In the genomic region with DNA sequence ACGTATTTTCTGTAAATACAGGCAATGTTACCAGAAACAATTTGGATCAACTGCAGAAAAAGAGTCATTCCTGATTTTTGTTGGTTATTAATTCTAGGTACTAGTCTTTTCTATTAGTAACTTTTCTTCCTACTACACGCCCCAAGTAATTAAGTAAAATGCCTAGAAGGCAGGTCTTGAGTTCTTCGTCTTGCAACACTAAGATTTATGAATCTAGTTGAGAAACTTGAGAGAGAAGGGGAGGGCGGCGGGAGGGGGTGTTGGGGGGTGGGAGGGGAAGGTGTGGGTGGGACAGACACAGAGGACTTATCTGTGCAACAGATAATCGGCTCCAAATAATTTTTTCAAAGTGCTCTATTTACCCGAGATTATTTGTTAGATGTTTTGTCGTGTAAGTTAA, we compare ENCODE assay signal across 8 cellular contexts. TPM values are rescaled to one million over a fixed set of nuclear protein-coding genes. Genes with fewer than 3 reads are reported as not detected.
DNase-seq lines count a peak whose midpoint lies in the region; ATAC-seq, FAIRE-seq and TF ChIP-seq lines count a peak whose summit lies in the region.

No MANE protein-coding gene starts in this region.

- peaks cover 9% of the 10 kb centered on the region; the same call in 1 of the 2 replicates for H3K79me2 ChIP-seq in OCI-LY1 (ENCODE audit: insufficient read depth, low read length)
- H3K79me2 ChIP-seq in H1 (ENCODE audit: control insufficient read depth in 1 of 2, insufficient read depth in 2 of 2, low read length in 2 of 2), result peaks cover 0 to 25% of the 10 kb centered on the region in 2 experiments; a peak in 3 of 4 replicates

- no peaks in the 10 kb centered on the region for H3F3A ChIP-seq in OCI-LY1 (ENCODE audit: insufficient read depth, low read length)

- peaks cover 5% of the 10 kb centered on the region; the same call in 1 of the 2 replicates for H3K23me2 ChIP-seq in H1 (ENCODE audit: low read depth, low read length)

- H3K56ac ChIP-seq in H1 (replicated peaks; ENCODE audit: insufficient read length, low read depth, low read length), result no peak overlapping the region

- no peak for ATAC-seq in GM18868 (IDR thresholded peaks at IDR 0.05; ENCODE audit: unreplicated experiment)
- no peak for ATAC-seq in activated CD4-positive, CD25-positive, alpha-beta regulatory T cell treated with anti-CD3 and anti-CD28 coated beads, Interleukin-2, amount 50 U/mL, for 24 hours

- H2BK15ac ChIP-seq in H1 (ENCODE audit: low read length), result no peak overlapping the region

- peak overlapping the region; percentile 95 for H3K4me3 ChIP-seq in OCI-LY1 (ENCODE audit: low read depth, low read length, poor library complexity, severe bottlenecking)
- H3K4me3 ChIP-seq in H1 (ENCODE audit: extremely low read depth in 1 of 4, insufficient read depth in 2 of 4, low read depth in 3 of 4, low read length in 4 of 4), result peak overlapping the region; percentile 57 to 85 (median 64); a peak in 6 of 8 replicates
- peak overlapping the region; percentile 62 to 65 for H3K4me3 ChIP-seq in prostate gland

- no peak overlapping the region for H4K8ac ChIP-seq in H1 (ENCODE audit: extremely low read depth, insufficient read depth, low read length)

- no peak overlapping the region for H2BK20ac ChIP-seq in H1 (ENCODE audit: low read length)

- TF ChIP-seq RAD21 in H1 (IDR thresholded peaks at IDR 0.05 in 1 of 2, conservative IDR thresholded peaks at IDR 0.05 in 1 of 2; ENCODE audit: low read depth in 2 of 2, low read length in 2 of 2), result no peak

- H2BK120ac ChIP-seq in H1 (replicated peaks; ENCODE audit: low read depth, low read length), result no peak overlapping the region

- TF ChIP-seq POLR2A in H1 (IDR thresholded peaks at IDR 0.05; ENCODE audit: control extremely low read depth in 1 of 2, low read depth in 2 of 2, low read length in 2 of 2) (no peak), prostate gland (IDR thresholded peaks at IDR 0.05) (no peak)

- H3K4ac ChIP-seq in H1 (replicated peaks; ENCODE audit: insufficient read length, low read depth, low read length), result no peak overlapping the region

- no peak overlapping the region for H2AK5ac ChIP-seq in H1 (ENCODE audit: low read depth, low read length)

- H3K79me1 ChIP-seq in H1 (ENCODE audit: low read depth, low read length), result no peaks in the 10 kb centered on the region

- H3K4me1 ChIP-seq in OCI-LY1 (ENCODE audit: insufficient read depth, low read length, severe bottlenecking) (peaks cover 30% of the 10 kb centered on the region), H1 (replicated peaks in 1 of 4; ENCODE audit: control insufficient read depth in 3 of 4, insufficient read depth in 4 of 4, low read length in 3 of 4) (no peaks in the 10 kb centered on the region), prostate gland (replicated peaks) (no peaks in the 10 kb centered on the region)

- CTCF ChIA-PET in H1 (lab: Charles Lee; ENCODE audit: partially characterized antibody), result no interaction called here

- WGBS in H1 (ENCODE audit: extremely low coverage in 1 of 2, insufficient coverage in 1 of 2, insufficient read length in 1 of 2, insufficient replicate concordance in 2 of 2, low coverage in 1 of 2, low lambda C conversion rate in 2 of 2, missing lambda C conversion rate in 1 of 2), 2 experiments, result 34% methylated on average over 3 of the region's 8 CpGs; no CpG with 5 or more reads in 1 of the 2 experiments
- WGBS in prostate gland, result under 1% methylated on average over 8 of the region's 8 CpGs

- peak; percentile 30 for DNase-seq in GF-D8 (lab: John Stamatoyannopoulos, UW)
- DNase-seq in H1 (ENCODE audit: low read depth in 1 of 2, low spot score in 2 of 2), result no peak
- no peak for DNase-seq in prostate gland (ENCODE audit: low spot score)
- no peak for DNase-seq in stimulated activated CD8-positive, alpha-beta memory T cell treated with anti-CD3 and anti-CD28 coated beads, Interleukin-4, amount 100 ng/mL, for 48 hours
- no peak for DNase-seq in COLO668 (lab: John Stamatoyannopoulos, UW; ENCODE audit: unreplicated experiment)

- H3K27ac ChIP-seq in OCI-LY1 (ENCODE audit: low read depth, low read length, poor library complexity, severe bottlenecking) (no peak overlapping the region), H1 (ENCODE audit: low read depth, low read length) (no peak overlapping the region), prostate gland (peak overlapping the region in 1 of 2 donors; percentile 89)

- H3K18ac ChIP-seq in H1 (ENCODE audit: extremely low read depth, low read length), result no peak overlapping the region

- intact Hi-C loops in prostate gland (cut with DNase I), result loop anchor here (5.0 kb wide), 1 partner anchor 194 kb away; the partner anchor contains the start of gene STK26

- H3K9ac ChIP-seq in OCI-LY1 (ENCODE audit: low read length), result no peak overlapping the region; the same call in 1 of the 2 replicates
- H3K9ac ChIP-seq in H1 (replicated peaks in 1 of 4; ENCODE audit: extremely low read depth in 1 of 4, low read depth in 3 of 4, low read length in 3 of 4), result no peak overlapping the region

- POLR2A ChIA-PET in H1 (lab: Charles Lee; ENCODE audit: partially characterized antibody), result interaction anchor here (0.7 kb wide), 1 partner anchor 17 kb away, joined by 3 read pairs; no protein-coding TSS in a partner anchor

- no peak for FAIRE-seq in H1 (lab: Jason Lieb, UNC)

- H4K20me1 ChIP-seq in OCI-LY1 (ENCODE audit: insufficient read depth, low read length) (no peaks in the 10 kb centered on the region), H1 (replicated peaks in 1 of 2; ENCODE audit: control insufficient read depth in 1 of 2, insufficient read depth in 2 of 2, low read length in 2 of 2) (no peaks in the 10 kb centered on the region)

- H2BK5ac ChIP-seq in H1 (ENCODE audit: low read depth, low read length), result no peak overlapping the region

- no peaks in the 10 kb centered on the region for H3K9me3 ChIP-seq in OCI-LY1 (ENCODE audit: low read length)
- no peaks in the 10 kb centered on the region for H3K9me3 ChIP-seq in H1 (ENCODE audit: insufficient read depth in 2 of 2, low read depth in 1 of 2, low read length in 1 of 2)
- no peaks in the 10 kb centered on the region for H3K9me3 ChIP-seq in prostate gland

- H3K9me2 ChIP-seq in OCI-LY1 (ENCODE audit: low read depth, low read length), result no peaks in the 10 kb centered on the region

- TF ChIP-seq EP300 in H1 (IDR thresholded peaks at IDR 0.05; ENCODE audit: borderline replicate concordance in 1 of 2, low read depth in 2 of 2, low read length in 2 of 2), result no peak

- no peak overlapping the region for H3K23ac ChIP-seq in H1 (ENCODE audit: insufficient read length)

- no peak overlapping the region for H4K5ac ChIP-seq in H1 (ENCODE audit: insufficient read length, low read depth, low read length)

- TF ChIP-seq CTCF in OCI-LY1 (IDR thresholded peaks at IDR 0.05; ENCODE audit: low read length) (no peak), H1 (IDR thresholded peaks at IDR 0.05; ENCODE audit: control extremely low read depth in 1 of 3, insufficient read depth in 1 of 3, low read depth in 1 of 3, low read length in 3 of 3) (no peak), prostate gland (IDR thresholded peaks at IDR 0.05) (no peak)

- H2BK12ac ChIP-seq in H1 (ENCODE audit: low read depth, low read length), result no peak overlapping the region

- H2AFZ ChIP-seq in OCI-LY1 (ENCODE audit: low read length) (no peak overlapping the region), H1 (ENCODE audit: low read length) (no peak overlapping the region)

- no peaks in the 10 kb centered on the region for H3K27me3 ChIP-seq in OCI-LY1 (ENCODE audit: insufficient read depth, low read length)
- no peaks in the 10 kb centered on the region for H3K27me3 ChIP-seq in H1 (replicated peaks in 1 of 4; ENCODE audit: control insufficient read depth in 3 of 4, extremely low read depth in 1 of 4, insufficient read depth in 3 of 4, low read length in 3 of 4)
- no peaks in the 10 kb centered on the region for H3K27me3 ChIP-seq in prostate gland (replicated peaks; ENCODE audit: insufficient read depth)

- H3K14ac ChIP-seq in H1 (ENCODE audit: insufficient read length), result no peak overlapping the region

- H4K91ac ChIP-seq in H1 (replicated peaks; ENCODE audit: insufficient read length, low read length), result no peak overlapping the region

- peaks cover 22% of the 10 kb centered on the region for H3K36me3 ChIP-seq in OCI-LY1 (ENCODE audit: insufficient read depth, low read length)
- peaks cover 2 to 24% (median 5%) of the 10 kb centered on the region in 4 experiments; a peak in 6 of 8 replicates for H3K36me3 ChIP-seq in H1 (ENCODE audit: control insufficient read depth in 2 of 4, insufficient read depth in 4 of 4, low read length in 3 of 4)
- H3K36me3 ChIP-seq in prostate gland, result no peaks in the 10 kb centered on the region

- H3K4me2 ChIP-seq in OCI-LY1 (ENCODE audit: low read length), result peak overlapping the region; percentile 88
- H3K4me2 ChIP-seq in H1 (ENCODE audit: insufficient read depth in 1 of 2, low read depth in 2 of 2, low read length in 2 of 2), result peak overlapping the region; percentile 68 to 74

TF ChIP-seq in H1, 55 proteins besides CTCF, POLR2A, EP300 and RAD21:
- TF ChIP-seq SUZ12 (IDR thresholded peaks at IDR 0.05; ENCODE audit: low read length) (no peak), CBX5 (IDR thresholded peaks at IDR 0.05; ENCODE audit: low read depth, low read length) (no peak), CHD2 (IDR thresholded peaks at IDR 0.05; ENCODE audit: low read length) (no peak), KDM4A (IDR thresholded peaks at IDR 0.05; ENCODE audit: low read depth, low read length, severe bottlenecking) (no peak)

RNA-seq across cellular contexts. Expression of gene RAP2C, which starts 3.0 kb away (rescaled TPM):
- total RNA-seq in H1 (2021; fragmentation: NEBNext Ultra II Directional; extraction: Animal tissue kit (Norgen Biotek cat#: 25700)), result 20.5 TPM in 2 replicates
- 4.7 and 6.5 TPM in 2 replicates for polyA plus RNA-seq in H1 (2011; rRNA removed)
- polyA plus RNA-seq in H1 (2011; cell fraction: cytosol; rRNA removed), result 7.0 TPM
- polyA plus RNA-seq in H1 (2011; cell fraction: nucleus; rRNA removed), result 5.5 TPM
- 11.9 to 18.5 TPM (median 15.4 TPM) in 4 replicates for polyA plus RNA-seq in H1 (2012, experiment 1 of 2)
- 5.1 TPM for polyA plus RNA-seq in H1 (2012, experiment 2 of 2)
- polyA plus RNA-seq in H1 (2013, experiment 1 of 2), result 10.3 TPM
- polyA plus RNA-seq in H1 (2013, experiment 2 of 2), result 9.7 TPM
- 14.4 and 15.7 TPM in 2 replicates for polyA minus RNA-seq in H1 (2011; rRNA and poly(A)+ RNA removed)
- polyA minus RNA-seq in H1 (2011; cell fraction: cytosol; rRNA and poly(A)+ RNA removed), result 10.0 TPM
- polyA minus RNA-seq in H1 (2011; cell fraction: nucleus; rRNA and poly(A)+ RNA removed), result 7.7 TPM
- total RNA-seq in prostate gland, result 10 to 100 TPM in 1 of 2 donors, 1 to 10 TPM in 1; 9.2 to 19.0 TPM
